Comparison of ENCODE assay signal across 11 cellular contexts in the genomic region with DNA sequence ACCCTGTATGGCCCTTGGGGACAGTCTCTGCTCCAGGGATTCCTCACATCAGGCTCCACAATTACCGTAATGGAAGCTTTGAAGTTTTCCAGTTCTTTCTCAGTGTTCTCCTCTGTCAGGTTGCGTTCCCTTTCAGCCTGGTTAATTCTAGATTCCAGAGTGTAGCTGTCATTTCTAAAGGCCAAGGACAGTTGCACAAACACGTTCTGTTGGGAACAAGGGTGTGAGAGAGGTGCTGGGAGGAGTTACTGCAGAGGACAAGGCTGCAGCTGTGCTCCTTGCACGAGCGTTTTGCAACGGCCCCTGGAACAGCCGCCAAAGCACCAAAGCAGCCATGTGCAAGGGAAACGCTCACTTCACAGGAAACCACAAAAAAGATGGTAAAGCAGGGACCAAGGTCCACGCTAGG. TPM values are rescaled to one million over a fixed set of nuclear protein-coding genes. Genes with fewer than 3 reads are reported as not detected.
DNase-seq lines count a peak whose midpoint lies in the region; ATAC-seq and TF ChIP-seq lines count a peak whose summit lies in the region.
"Had no signal": no experiment of that assay in that cellular context is flagged by ENCODE, and none has a peak within 500 bp of the region (broad histone marks: within the 10 kb centered on the region; RNA-seq: fewer than 3 reads in every experiment).

No MANE protein-coding gene starts in this region.

- peak overlapping the region; percentile 71 for H3K27ac ChIP-seq in epithelial cell of prostate
- H3K27ac ChIP-seq in mucosa of rectum (ENCODE audit: low read depth in 2 of 2, low read length in 2 of 2): peak overlapping the region; percentile 50 to 79
- H3K27ac ChIP-seq in upper lobe of right lung: peak overlapping the region; percentile 56

- H3K4me3 ChIP-seq in mucosa of rectum (ENCODE audit: low read length in 2 of 2) (no peak overlapping the region), upper lobe of right lung (no peak overlapping the region)

- DNase-seq in SIG-M5 treated with dmso at 0.1 percent for 504 hours (lab: John Stamatoyannopoulos, UW; ENCODE audit: unreplicated experiment) (peak; percentile 29), SIG-M5 (lab: John Stamatoyannopoulos, UW) (no peak), epithelial cell of prostate (ENCODE audit: low read depth, low spot score) (no peak), upper lobe of right lung (no peak), 8988T (no peak), NCI-H345 treated with DMSO at 0.1 percent for 48 hours (lab: John Stamatoyannopoulos, UW; ENCODE audit: unreplicated experiment) (no peak)
- DNase-seq: activated CD8-positive, alpha-beta T cell treated with anti-CD3 and anti-CD28 coated beads, Interleukin-2, amount 10 ng/mL, durations not matched to agents 7 days and 5 days; NCI-H1092 treated with DMSO at 0.1 percent for 48 hours had no signal

- H3K36me3 ChIP-seq in mucosa of rectum (ENCODE audit: control insufficient read depth in 2 of 2, insufficient read depth in 2 of 2, low read length in 2 of 2) (no peaks in the 10 kb centered on the region), upper lobe of right lung (no peaks in the 10 kb centered on the region)

- TF ChIP-seq CTCF in upper lobe of right lung (IDR thresholded peaks at IDR 0.05): no peak

- no peaks in the 10 kb centered on the region for H3K9me3 ChIP-seq in mucosa of rectum (ENCODE audit: control insufficient read depth in 2 of 2, low read length in 2 of 2)
- no peaks in the 10 kb centered on the region for H3K9me3 ChIP-seq in upper lobe of right lung

- intact Hi-C loops in upper lobe of right lung (cut with DNase I): no loop called here

- H3K27me3 ChIP-seq in mucosa of rectum (ENCODE audit: control insufficient read depth in 2 of 2, insufficient read depth in 2 of 2, low read length in 2 of 2) (no peaks in the 10 kb centered on the region), upper lobe of right lung (no peaks in the 10 kb centered on the region)

- H3K4me1 ChIP-seq in mucosa of rectum (ENCODE audit: control insufficient read depth in 2 of 2, insufficient read depth in 2 of 2, low read length in 2 of 2): peaks cover 4 to 7% of the 10 kb centered on the region in 2 donors
- H3K4me1 ChIP-seq in upper lobe of right lung: peaks cover 50% of the 10 kb centered on the region

- no peak for ATAC-seq in upper lobe of right lung
- no peak for ATAC-seq in HG02678 (IDR thresholded peaks at IDR 0.05; ENCODE audit: unreplicated experiment)
- ATAC-seq: activated CD8-positive, alpha-beta T cell treated with anti-CD3 and anti-CD28 coated beads, Interleukin-2, amount 10 ng/mL, durations not matched to agents 7 days and 5 days had no signal

- H3K9ac ChIP-seq in mucosa of rectum (ENCODE audit: low read depth in 1 of 2, low read length in 2 of 2): no peak overlapping the region

RNA-seq across cellular contexts. Expression of a gene that starts 35.9 kb away (rescaled TPM):
- total RNA-seq in upper lobe of right lung: 108 TPM
- total RNA-seq: A172; activated CD8-positive, alpha-beta T cell treated with anti-CD3 and anti-CD28 coated beads, Interleukin-2, amount 10 ng/mL, durations not matched to agents 7 days and 5 days had no signal
